In the genomic region with DNA sequence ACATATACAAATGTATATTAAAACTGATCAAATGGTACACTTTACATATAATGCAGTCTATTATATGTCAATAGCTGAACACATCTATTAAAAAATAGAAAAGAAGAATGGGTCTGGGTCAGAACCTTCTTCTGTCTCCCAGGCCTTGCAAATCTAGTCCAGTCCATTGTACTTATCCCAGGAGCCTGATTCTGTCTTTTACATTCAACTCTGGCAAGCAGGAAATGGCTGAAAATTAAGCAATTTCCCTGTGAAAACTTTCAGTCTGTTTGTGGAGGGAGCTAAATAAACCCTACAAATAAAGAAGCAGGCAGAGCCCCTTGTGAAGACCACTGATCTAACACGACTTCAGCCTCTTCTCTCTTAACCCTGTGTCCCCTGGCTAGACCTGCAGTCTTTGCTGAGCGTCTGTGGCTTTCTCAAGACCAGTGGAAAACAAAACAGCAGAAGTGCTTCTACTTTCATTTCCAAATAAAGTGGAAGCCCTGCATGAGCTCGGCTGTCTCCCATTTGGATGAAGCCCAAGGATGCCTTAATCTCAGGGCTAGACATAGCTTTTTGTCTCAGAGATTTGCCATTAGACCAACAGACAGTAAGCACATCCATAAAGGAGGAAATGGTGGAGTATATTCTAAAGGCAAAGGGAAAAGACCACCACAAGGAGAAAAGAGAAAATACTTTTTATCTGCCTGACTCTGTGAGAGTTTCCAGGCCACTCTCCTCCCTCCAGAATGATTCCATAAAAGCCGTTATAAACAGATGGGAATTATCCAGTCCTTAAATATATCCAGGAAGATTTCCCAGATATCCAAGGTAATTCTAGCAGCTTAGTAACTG, we compare ENCODE assay signal across 14 cellular contexts. TPM values are rescaled to one million over a fixed set of nuclear protein-coding genes. Genes with fewer than 3 reads are reported as not detected.
DNase-seq lines count a peak whose midpoint lies in the region; ATAC-seq and TF ChIP-seq lines count a peak whose summit lies in the region.
"Had no signal": no experiment of that assay in that cellular context is flagged by ENCODE, and none has a peak within 500 bp of the region (broad histone marks: within the 10 kb centered on the region; RNA-seq: fewer than 3 reads in every experiment).

No MANE protein-coding gene starts in this region.

- peaks cover 30 to 66% (median 53%) of the 10 kb centered on the region in 3 donors for H3K4me1 Mint-ChIP-seq in CD8-positive, alpha-beta memory T cell

- H3K27me3 ChIP-seq in CD8-positive, alpha-beta memory T cell (ENCODE audit: insufficient read depth, low read length, poor library complexity, severe bottlenecking) = no peaks in the 10 kb centered on the region
- H3K27me3 ChIP-seq in prostate gland (replicated peaks; ENCODE audit: insufficient read depth) (no peaks in the 10 kb centered on the region), aorta (ENCODE audit: control insufficient read depth in 1 of 2, insufficient read depth in 2 of 2, low read length in 1 of 2) (no peaks in the 10 kb centered on the region)
- H3K27me3 ChIP-seq: ascending aorta had no signal

- peaks cover 0 to 14% (median 9%) of the 10 kb centered on the region in 5 donors for H3K9me3 Mint-ChIP-seq in CD8-positive, alpha-beta memory T cell

- POLR2A ChIA-PET in CD8-positive, alpha-beta memory T cell (lab: Charles Lee) = no interaction called here

- no peak for DNase-seq in CD8-positive, alpha-beta memory T cell
- DNase-seq in NCI-H69 (lab: John Stamatoyannopoulos, UW) = peak; percentile 33
- peak; percentile 60 for DNase-seq in fibroblast of pulmonary artery (ENCODE audit: low read depth)
- no peak for DNase-seq in prostate gland (ENCODE audit: low spot score)
- DNase-seq in EL = no peak
- DNase-seq in aorta = no peak
- DNase-seq in cerebellar nuclear complex (lab: John Stamatoyannopoulos, UW) = no peak
- DNase-seq: DMS79 treated with DMSO at 0.1 percent for 48 hours, hypothalamus, occipital lobe had no signal

- peak overlapping the region in 1 of 7 donors; percentile 33 for H3K4me3 Mint-ChIP-seq in CD8-positive, alpha-beta memory T cell

- CTCF ChIA-PET in CD8-positive, alpha-beta memory T cell (lab: Charles Lee) = no interaction called here

- TF ChIP-seq CTCF in fibroblast of pulmonary artery (IDR thresholded peaks at IDR 0.05; ENCODE audit: low read length, missing control alignments) (no peak), prostate gland (IDR thresholded peaks at IDR 0.05) (no peak)

- ATAC-seq in aorta (ENCODE audit: low FRiP score) (no peak), HG03095 (IDR thresholded peaks at IDR 0.05; ENCODE audit: unreplicated experiment) (no peak)
- ATAC-seq: activated CD4-positive, CD25-positive, alpha-beta regulatory T cell treated with anti-CD3 and anti-CD28 coated beads, Interleukin-2, amount 50 U/mL, for 24 hours had no signal

- peaks cover 18 to 51% (median 20%) of the 10 kb centered on the region in 3 donors for H3K36me3 Mint-ChIP-seq in CD8-positive, alpha-beta memory T cell

- no peaks in the 10 kb centered on the region for H3K4me1 ChIP-seq in CD8-positive, alpha-beta memory T cell (ENCODE audit: insufficient read depth, low read length)
- H3K4me1 ChIP-seq in prostate gland (replicated peaks) = no peaks in the 10 kb centered on the region
- no peaks in the 10 kb centered on the region for H3K4me1 ChIP-seq in aorta (ENCODE audit: control insufficient read depth in 1 of 2, insufficient read depth in 2 of 2, low read length in 2 of 2)
- H3K4me1 ChIP-seq: ascending aorta had no signal

- no peaks in the 10 kb centered on the region for H3K27me3 Mint-ChIP-seq in CD8-positive, alpha-beta memory T cell
- H3K27me3 Mint-ChIP-seq: IgD-negative memory B cell had no signal

- no peaks in the 10 kb centered on the region for H3K36me3 ChIP-seq in CD8-positive, alpha-beta memory T cell (ENCODE audit: insufficient read depth, low read length)
- H3K36me3 ChIP-seq in prostate gland = no peaks in the 10 kb centered on the region
- H3K36me3 ChIP-seq in aorta (ENCODE audit: control insufficient read depth in 1 of 2, insufficient read depth in 2 of 2, low read length in 1 of 2) = no peaks in the 10 kb centered on the region
- H3K36me3 ChIP-seq: ascending aorta had no signal

- WGBS in prostate gland = 45% methylated on average over 4 of the region's 4 CpGs
- whole genome bisulfite sequencing in aorta, 2 donors = 18 to 25% methylated on average over 4 of the region's 4 CpGs

- intact Hi-C loops in prostate gland (cut with DNase I) = no loop called here
- intact Hi-C loops in aorta (cut with DNase I) = no loop called here

- no peak overlapping the region for H3K27ac ChIP-seq in CD8-positive, alpha-beta memory T cell (ENCODE audit: low read depth, low read length)
- H3K27ac ChIP-seq in prostate gland (peak overlapping the region; percentile 36 to 67), aorta (ENCODE audit: low read depth in 1 of 2, low read length in 2 of 2) (no peak overlapping the region)

- peak overlapping the region; percentile 9 to 85 (median 64) for H3K27ac Mint-ChIP-seq in CD8-positive, alpha-beta memory T cell

- H3K9me3 ChIP-seq in CD8-positive, alpha-beta memory T cell (ENCODE audit: low read length) = no peaks in the 10 kb centered on the region
- no peaks in the 10 kb centered on the region for H3K9me3 ChIP-seq in prostate gland
- H3K9me3 ChIP-seq in aorta (ENCODE audit: control insufficient read depth, low read length) = no peaks in the 10 kb centered on the region
- H3K9me3 ChIP-seq: ascending aorta had no signal

- no peak for TF ChIP-seq POLR2A in prostate gland (IDR thresholded peaks at IDR 0.05)

- no peak overlapping the region for H3K4me3 ChIP-seq in CD8-positive, alpha-beta memory T cell (ENCODE audit: low read length)
- peak overlapping the region; percentile 21 for H3K4me3 ChIP-seq in fibroblast of pulmonary artery (replicated peaks; ENCODE audit: low read depth, low read length)
- H3K4me3 ChIP-seq in prostate gland = no peak overlapping the region
- H3K4me3 ChIP-seq in aorta (ENCODE audit: low read length in 2 of 2) = no peak overlapping the region
- H3K4me3 ChIP-seq: ascending aorta had no signal

RNA-seq across cellular contexts. Expression of gene CRACR2A, which starts 48.2 kb away (rescaled TPM):
- 10 to 100 TPM; 27.3 to 27.9 TPM for total RNA-seq in CD8-positive, alpha-beta memory T cell
- polyA plus RNA-seq in CD8-positive, alpha-beta memory T cell = 23.3 TPM
- 10 to 100 TPM; 21.6 to 39.1 TPM for total RNA-seq in prostate gland
- 1 to 10 TPM; 3.5 to 5.0 TPM for total RNA-seq in aorta
- 1 to 10 TPM in 1 of 2 donors, under 1 TPM in 1; 0.49 to 6.9 TPM for polyA plus RNA-seq in aorta

Comparison
In these comparisons a context has a peak if more than half of its experiments do, and no peak if none do; other contexts are left out.
1. DNase-seq: peak in NCI-H69 (single experiment) and fibroblast of pulmonary artery (single experiment); none in CD8-positive, alpha-beta memory T cell (0 of 5), prostate gland (single experiment), EL (single experiment), aorta (0 of 2) and cerebellar nuclear complex (0 of 2).
2. H3K27ac ChIP-seq: peak in prostate gland (2 of 2); none in CD8-positive, alpha-beta memory T cell (single experiment) and aorta (0 of 2).